Comparison of ENCODE assay signal across 23 cellular contexts in the genomic region with DNA sequence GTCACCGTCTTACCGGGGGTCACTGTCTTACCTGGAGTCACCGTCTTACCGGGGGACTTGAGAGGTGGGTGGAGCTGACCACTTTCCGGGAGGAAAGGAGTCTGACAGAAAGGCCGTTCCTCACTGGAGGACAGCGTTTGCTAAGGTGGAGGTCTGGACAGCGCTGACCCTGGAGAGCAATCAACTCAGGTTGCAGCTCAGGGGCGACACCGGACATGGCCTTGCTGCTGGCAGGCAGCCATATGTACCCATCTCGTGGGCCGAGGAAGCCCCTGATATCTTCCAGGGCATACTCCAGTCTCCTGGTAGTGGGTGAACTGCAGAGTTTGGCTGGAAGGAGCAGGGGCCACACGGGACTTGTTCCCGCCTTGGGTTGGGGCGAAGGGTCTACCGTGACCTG.
"Had no signal": no experiment of that assay in that cellular context is flagged by ENCODE, and none has a peak within 500 bp of the region (broad histone marks: within the 10 kb centered on the region; RNA-seq: fewer than 3 reads in every experiment).

No MANE protein-coding gene starts in this region.

- H3K4me1 ChIP-seq: pancreas, psoas muscle, right lobe of liver, stomach, thyroid gland, tibial nerve, upper lobe of right lung, uterus had no signal

- H3K27ac ChIP-seq: neutrophil, pancreas, psoas muscle, right lobe of liver, skin epidermis, stomach, thoracic aorta, thyroid gland, tibial nerve, upper lobe of right lung, uterus had no signal

- H3K27me3 ChIP-seq: neutrophil, pancreas, right lobe of liver, stomach, thyroid gland, tibial nerve, upper lobe of right lung, uterus had no signal

- H3K36me3 ChIP-seq: neutrophil, pancreas, right lobe of liver, stomach, thoracic aorta, thyroid gland, tibial nerve, upper lobe of right lung, uterus had no signal

- FAIRE-seq: pancreas had no signal

- H3K4me3 ChIP-seq: pancreas, psoas muscle, right lobe of liver, skin epidermis, smooth muscle cell, stomach, thoracic aorta, thyroid gland, tibial nerve, upper lobe of right lung, uterus had no signal

- ATAC-seq: naive thymus-derived CD8-positive, alpha-beta T cell; natural killer cell treated with Interleukin-12 subunit alpha and Interleukin-12 subunit beta and Interleukin-15 and Interleukin-18, amount 100 ng/mL, for 72 hours; pancreas; psoas muscle; right cardiac atrium; right lobe of liver; stimulated activated effector memory CD8-positive, alpha-beta T cell treated with anti-CD3 and anti-CD28 coated beads, Interleukin-12 subunit alpha, Interleukin-12 subunit beta, amount 100 ng/mL, for 72 hours; stimulated activated naive B cell treated with anti-CD40 and anti-IgM and Interleukin-4, amounts not matched to agents 10 μg/mL and 1 μg/mL and 100 μg/mL, for 72 hours; upper lobe of right lung had no signal

- H3K9me3 ChIP-seq: neutrophil, pancreas, psoas muscle, right lobe of liver, stomach, thoracic aorta, thyroid gland, tibial nerve, upper lobe of right lung, uterus had no signal

- H3K4me2 ChIP-seq: smooth muscle cell had no signal

- DNase-seq: naive thymus-derived CD8-positive, alpha-beta T cell; nephron progenitor cell; pancreas; psoas muscle; right cardiac atrium; right lobe of liver; stimulated activated CD4-positive, alpha-beta T cell treated with anti-CD3 and anti-CD28 coated beads, Interleukin-15, amount 100 ng/mL, for 24 hours; stimulated activated CD4-positive, alpha-beta T cell treated with anti-CD3 and anti-CD28 coated beads, Interleukin-2, amount 100 ng/mL, for 24 hours; stimulated activated CD4-positive, alpha-beta T cell treated with anti-CD3 and anti-CD28 coated beads, Interleukin-2, amount 100 ng/mL, for 48 hours; stimulated activated CD4-positive, alpha-beta T cell treated with anti-CD3 and anti-CD28 coated beads, Interleukin-4, amount 100 ng/mL, for 24 hours; stimulated activated naive B cell treated with anti-CD40 and anti-IgM and Interleukin-4, amounts not matched to agents 10 μg/mL and 1 μg/mL and 100 μg/mL, for 72 hours; stimulated activated naive CD4-positive, alpha-beta T cell treated with Interleukin-2 at 50 U/mL for 16 hours; stomach; thyroid gland; upper lobe of right lung; uterus had no signal
